ENCODE assay signal across 18 cellular contexts in the genomic region with DNA sequence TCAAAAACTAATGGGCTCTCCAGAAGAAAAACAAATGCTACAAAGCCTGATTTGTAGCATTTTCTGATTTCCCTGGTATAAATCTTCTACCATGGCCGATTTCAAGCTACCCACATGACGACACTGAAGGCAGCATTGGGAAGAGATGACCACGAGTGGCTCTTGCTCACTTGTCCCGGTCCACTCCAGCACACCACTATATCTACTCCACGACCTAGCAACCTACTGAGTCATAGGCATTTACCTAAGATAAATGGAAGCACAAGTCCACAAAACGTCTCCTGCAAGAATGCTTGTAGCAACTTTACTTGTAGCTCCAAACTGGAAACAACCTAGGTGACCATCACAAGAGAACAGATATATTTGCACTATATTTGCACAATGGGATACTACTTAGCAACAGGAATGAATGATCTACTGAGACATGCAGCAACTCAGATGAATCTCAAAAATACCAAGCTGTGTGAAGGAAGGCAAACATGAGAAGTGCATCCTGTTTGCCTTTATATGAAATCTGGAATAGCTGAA.
A peak's percentile ranks its signal among the peaks of the same experiment; 100 is the strongest.
DNase-seq lines count a peak whose midpoint lies in the region; ATAC-seq, FAIRE-seq and TF ChIP-seq lines count a peak whose summit lies in the region.
"Had no signal": no experiment of that assay in that cellular context is flagged by ENCODE, and none has a peak within 500 bp of the region (broad histone marks: within the 10 kb centered on the region; RNA-seq: fewer than 3 reads in every experiment).

No MANE protein-coding gene starts in this region.

- ATAC-seq in HepG2 (no peak; the same call in 2 of the 3 replicates), GM19395 (IDR thresholded peaks at IDR 0.05; ENCODE audit: unreplicated experiment) (no peak)
- ATAC-seq: HCT116 had no signal

- H3K27me3 ChIP-seq in HepG2 (ENCODE audit: control insufficient read depth in 1 of 2, insufficient read depth in 2 of 2, low read length in 2 of 2): no peaks in the 10 kb centered on the region; a peak in 2 of 5 replicates

- peak overlapping the region; percentile 35; the same call in 1 of the 2 replicates for H3K9ac ChIP-seq in HepG2 (ENCODE audit: insufficient read depth, low read depth, low read length)
- H3K9ac ChIP-seq: BLaER1 treated with 17β-estradiol and CSF1 and Interleukin-3, amounts not matched to agents 10 nM and 100 nM had no signal

- H3K27ac ChIP-seq in HepG2 (ENCODE audit: extremely low read length, insufficient read depth, low read length): peak overlapping the region; percentile 45
- H3K27ac ChIP-seq: BLaER1 treated with 17β-estradiol and CSF1 and Interleukin-3, amounts not matched to agents 10 nM and 100 nM had no signal

- H3K4me1 ChIP-seq in HepG2 (ENCODE audit: insufficient read depth, low read length): peaks cover 73% of the 10 kb centered on the region

- H3K4me3 ChIP-seq in HepG2 (replicated peaks in 1 of 3; ENCODE audit: insufficient read depth in 1 of 3, low read depth in 2 of 3, low read length in 3 of 3): peak overlapping the region in 2 of 3 experiments; percentile 4 to 19; a peak in 2 of 6 replicates
- H3K4me3 ChIP-seq: BLaER1 treated with 17β-estradiol and CSF1 and Interleukin-3, amounts not matched to agents 10 nM and 100 nM had no signal

- no peak overlapping the region for H3K4me3 Mint-ChIP-seq in activated naive CD4-positive, alpha-beta T cell treated with anti-CD3 and anti-CD28 coated beads, Interleukin-2, amount 10 ng/mL, durations not matched to agents 7 days and 5 days

- TF ChIP-seq POLR2A in HepG2 (IDR thresholded peaks at IDR 0.05; ENCODE audit: insufficient read depth in 1 of 2, low read depth in 2 of 2, low read length in 2 of 2): no peak

- H3K9me3 ChIP-seq in HepG2 (ENCODE audit: low read length): no peaks in the 10 kb centered on the region

- H3K36me3 ChIP-seq in HepG2 (replicated peaks in 1 of 2; ENCODE audit: control insufficient read depth in 1 of 2, insufficient read depth in 2 of 2, low read length in 2 of 2): no peaks in the 10 kb centered on the region
- H3K36me3 ChIP-seq: BLaER1 treated with 17β-estradiol and CSF1 and Interleukin-3, amounts not matched to agents 10 nM and 100 nM had no signal

- peak overlapping the region; percentile 19 for H3K27ac Mint-ChIP-seq in activated naive CD4-positive, alpha-beta T cell treated with anti-CD3 and anti-CD28 coated beads, Interleukin-2, amount 10 ng/mL, durations not matched to agents 7 days and 5 days

- CTCF ChIA-PET in activated naive CD4-positive, alpha-beta T cell treated with anti-CD3 and anti-CD28 coated beads, Interleukin-2, amount 10 ng/mL, durations not matched to agents 7 days and 5 days (lab: Charles Lee): no interaction called here
- CTCF ChIA-PET in HepG2 (lab: Yijun Ruan, JAX; ENCODE audit: low intra/inter-chr PET ratio, low total read pairs): no interaction called here

- H3K36me3 Mint-ChIP-seq in activated naive CD4-positive, alpha-beta T cell treated with anti-CD3 and anti-CD28 coated beads, Interleukin-2, amount 10 ng/mL, durations not matched to agents 7 days and 5 days: no peaks in the 10 kb centered on the region

- in situ Hi-C loops in HepG2 (cut with HindIII; ENCODE audit: extremely low pct_ligation_motif_present, low pct_unique_long_range_greater_than_20kb): loop anchor here (10.0 kb wide), 1 partner anchor 60 kb away; the partner anchor contains the start of gene HES1

- H4K20me1 ChIP-seq in HepG2 (ENCODE audit: insufficient read depth, low read length): no peaks in the 10 kb centered on the region
- H4K20me1 ChIP-seq: BLaER1 treated with 17β-estradiol and CSF1 and Interleukin-3, amounts not matched to agents 10 nM and 100 nM had no signal

- peaks cover 10% of the 10 kb centered on the region for H3K4me1 Mint-ChIP-seq in activated naive CD4-positive, alpha-beta T cell treated with anti-CD3 and anti-CD28 coated beads, Interleukin-2, amount 10 ng/mL, durations not matched to agents 7 days and 5 days

- DNase-seq in activated naive CD4-positive, alpha-beta T cell treated with anti-CD3 and anti-CD28 coated beads, Interleukin-2, amount 10 ng/mL, durations not matched to agents 7 days and 5 days: no peak
- DNase-seq in activated naive CD4-positive, alpha-beta T cell (lab: John Stamatoyannopoulos, UW): no peak
- DNase-seq in RCC 7860 (ENCODE audit: low spot score): peak; percentile 62
- DNase-seq in HepG2 (ENCODE audit: low spot score): no peak
- DNase-seq in dermis blood vessel endothelial cell: no peak
- DNase-seq in NCI-H146 (lab: John Stamatoyannopoulos, UW): no peak
- no peak for DNase-seq in stimulated activated CD4-positive, alpha-beta T cell treated with anti-CD3 and anti-CD28 coated beads, Interleukin-1b, Interleukin-23, amount 100 ng/mL, for 48 hours
- DNase-seq: 8988T; DMS153; NCI-H1105; NCI-H1694 treated with DMSO at 0.1 percent for 48 hours; NCI-H2107; NCI-H526 treated with DMSO at 0.1 percent for 48 hours; NK-92 treated with Interleukin-12 subunit alpha and Interleukin-12 subunit beta, amount 100 ng/mL, for 24 hours had no signal

- TF ChIP-seq CTCF in HepG2 (CRISPR knock-in tag; IDR thresholded peaks at IDR 0.05): no peak

- intact Hi-C loops in HepG2 (cut with micrococcal nuclease; ENCODE audit: unreplicated experiment): loop anchor here (5.0 to 10.0 kb wide), 2 partner anchors 240 to 293 kb away; no protein-coding TSS in a partner anchor

- 28% methylated on average over 6 of the region's 6 CpGs for WGBS in HepG2 (ENCODE audit: low lambda C conversion rate)

- H3K4me2 ChIP-seq in HepG2 (ENCODE audit: low read depth, low read length): peak overlapping the region; percentile 64
- H3K4me2 ChIP-seq: BLaER1 treated with 17β-estradiol and CSF1 and Interleukin-3, amounts not matched to agents 10 nM and 100 nM had no signal

- POLR2A ChIA-PET in HepG2 (lab: Yijun Ruan, JAX): interaction anchor here (0.6 to 1.9 kb wide), 7 partner anchors 9 to 59 kb away, joined by 3 to 21 read pairs (median 8); partner anchors contain the start of gene HES1

- H3K9me3 Mint-ChIP-seq in activated naive CD4-positive, alpha-beta T cell treated with anti-CD3 and anti-CD28 coated beads, Interleukin-2, amount 10 ng/mL, durations not matched to agents 7 days and 5 days: no peaks in the 10 kb centered on the region

- no peak overlapping the region for H2AFZ ChIP-seq in HepG2 (ENCODE audit: low read length)

- H3K27me3 Mint-ChIP-seq in activated naive CD4-positive, alpha-beta T cell treated with anti-CD3 and anti-CD28 coated beads, Interleukin-2, amount 10 ng/mL, durations not matched to agents 7 days and 5 days: peaks cover 93% of the 10 kb centered on the region

- FAIRE-seq in RCC 7860 (lab: Jason Lieb, UNC): no peak
- no peak for FAIRE-seq in HepG2 (lab: Jason Lieb, UNC)
- FAIRE-seq: GM19239 had no signal

- no peak for TF ChIP-seq RAD21 in HepG2 (CRISPR knock-in tag; IDR thresholded peaks at IDR 0.05)

- TF ChIP-seq EP300 in HepG2 (IDR thresholded peaks at IDR 0.05; ENCODE audit: low read depth in 2 of 2, low read length in 2 of 2) (no peak), HepG2 (CRISPR knock-in tag; IDR thresholded peaks at IDR 0.05; ENCODE audit: borderline replicate concordance) (no peak)

- BruUV-seq in HepG2 (replicated peaks; lab: Mats Ljungman, UMichigan): no TSS peak

- H3K79me2 ChIP-seq in HepG2 (ENCODE audit: insufficient read depth, low read length): no peaks in the 10 kb centered on the region

TF ChIP-seq in HepG2, 621 proteins besides CTCF, POLR2A, EP300 and RAD21:
- 0 out of 2 replicates have a peak, but pooled peaks have one; percentile 11 for TF ChIP-seq NKX3-1 (CRISPR knock-in tag; IDR thresholded peaks at IDR 0.05)
- TF ChIP-seq FOSL2 (CRISPR knock-in tag; IDR thresholded peaks at IDR 0.05): 0 out of 2 replicates have a peak, but pooled peaks have one; percentile 5
- no peak for TF ChIP-seq ZNF530 (CRISPR knock-in tag; IDR thresholded peaks at IDR 0.05; ENCODE audit: low read depth)
- peak; percentile 85 for TF ChIP-seq ZNF121 (CRISPR knock-in tag; IDR thresholded peaks at IDR 0.05)
- TF ChIP-seq, protein P1, sequence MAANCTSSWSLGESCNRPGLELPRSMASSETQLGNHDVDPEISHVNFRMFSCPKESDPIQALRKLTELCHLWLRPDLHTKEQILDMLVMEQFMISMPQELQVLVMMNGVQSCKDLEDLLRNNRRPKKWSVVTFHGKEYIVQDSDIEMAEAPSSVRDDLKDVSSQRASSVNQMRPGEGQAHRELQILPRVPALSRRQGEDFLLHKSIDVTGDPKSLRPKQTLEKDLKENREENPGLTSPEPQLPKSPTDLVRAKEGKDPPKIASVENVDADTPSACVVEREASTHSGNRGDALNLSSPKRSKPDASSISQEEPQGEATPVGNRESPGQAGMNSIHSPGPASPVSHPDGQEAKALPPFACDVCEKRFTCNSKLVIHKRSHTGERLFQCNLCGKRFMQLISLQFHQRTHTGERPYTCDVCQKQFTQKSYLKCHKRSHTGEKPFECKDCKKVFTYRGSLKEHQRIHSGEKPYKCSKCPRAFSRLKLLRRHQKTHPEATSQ (CRISPR knock-in tag; IDR thresholded peaks at IDR 0.05; ENCODE audit: borderline replicate concordance): 0 out of 2 replicates have a peak, but pooled peaks have one; percentile 17
TF ChIP-seq in HepG2: peak in this region for 4.
